Comparison of ENCODE assay signal across 27 cellular contexts in genomic region chr14:28121512-28122297, GRCh38.
"Had no signal": no experiment of that assay in that cellular context is flagged by ENCODE, and none has a peak within 500 bp of the region (broad histone marks: within the 10 kb centered on the region; RNA-seq: fewer than 3 reads in every experiment).

No MANE protein-coding gene starts in this region.

- H3K27me3 Mint-ChIP-seq: activated B cell treated with CpG ODN at 0.5 μM for 24 hours; activated CD4-positive, alpha-beta T cell treated with anti-CD3 and anti-CD28 coated beads for 36 hours; activated naive CD8-positive, alpha-beta T cell treated with anti-CD3 and anti-CD28 coated beads, Interleukin-2, amount 10 ng/mL, durations not matched to agents 7 days and 5 days; activated T-cell treated with anti-CD3 and anti-CD28 coated beads, Interleukin-2, amount 50 U/mL, for 24 hours; memory B cell had no signal

- H3K4me3 ChIP-seq: mucosa of descending colon, stomach, suprapubic skin, uterus had no signal

- DNase-seq: activated B cell treated with CpG ODN at 0.5 μM for 24 hours; activated CD4-positive, alpha-beta T cell treated with anti-CD3 and anti-CD28 coated beads for 36 hours; activated CD4-positive, alpha-beta T cell treated with anti-CD3 and anti-CD28 coated beads, Interleukin-2, amount 50 U/mL, for 4 hours; activated CD8-positive, alpha-beta memory T cell treated with anti-CD3 and anti-CD28 coated beads for 24 hours; activated CD8-positive, alpha-beta memory T cell treated with anti-CD3 and anti-CD28 coated beads, Interleukin-2, amount 50 U/mL, for 4 hours; activated naive CD4-positive, alpha-beta T cell treated with Interleukin-2 at 50 U/mL for 16 hours; activated naive CD8-positive, alpha-beta T cell treated with anti-CD3 and anti-CD28 coated beads, Interleukin-2, amount 10 ng/mL, durations not matched to agents 7 days and 5 days; activated T-cell treated with anti-CD3 and anti-CD28 coated beads, Interleukin-2, amount 50 U/mL, for 24 hours; amygdala; cortex of kidney; islet precursor cell; left cardiac atrium; mucosa of descending colon; nephron progenitor cell; occipital lobe; posterior cingulate gyrus; small intestine; stimulated activated CD4-positive, alpha-beta T cell treated with anti-CD3 and anti-CD28 coated beads, Interleukin-2, amount 100 ng/mL, for 24 hours; stomach; T1000; trophoblast cell; uterus had no signal

- H3K27me3 ChIP-seq: stomach, suprapubic skin, uterus had no signal

- H3K9me3 ChIP-seq: mucosa of descending colon, uterus had no signal

- H3K4me3 Mint-ChIP-seq: activated B cell treated with CpG ODN at 0.5 μM for 24 hours; activated CD4-positive, alpha-beta T cell treated with anti-CD3 and anti-CD28 coated beads for 36 hours; activated naive CD8-positive, alpha-beta T cell treated with anti-CD3 and anti-CD28 coated beads, Interleukin-2, amount 10 ng/mL, durations not matched to agents 7 days and 5 days; activated T-cell treated with anti-CD3 and anti-CD28 coated beads, Interleukin-2, amount 50 U/mL, for 24 hours; memory B cell; nephron progenitor cell; stimulated activated effector memory CD8-positive, alpha-beta T cell treated with anti-CD3 and anti-CD28 coated beads, Interleukin-12 subunit alpha, Interleukin-12 subunit beta, amount 100 ng/mL, for 72 hours; T-helper 1 cell treated with Interleukin-12 subunit alpha and Interleukin-12 subunit beta and Interleukin-4 antibody, amounts not matched to agents 30 μg/mL and 1 μg/mL, for 36 hours had no signal

- H3K4me1 ChIP-seq: stomach, suprapubic skin, uterus had no signal

- H3K4me1 Mint-ChIP-seq: activated B cell treated with CpG ODN at 0.5 μM for 24 hours; activated CD4-positive, alpha-beta T cell treated with anti-CD3 and anti-CD28 coated beads for 36 hours; activated naive CD8-positive, alpha-beta T cell treated with anti-CD3 and anti-CD28 coated beads, Interleukin-2, amount 10 ng/mL, durations not matched to agents 7 days and 5 days; memory B cell; nephron progenitor cell; stimulated activated effector memory CD8-positive, alpha-beta T cell treated with anti-CD3 and anti-CD28 coated beads, Interleukin-12 subunit alpha, Interleukin-12 subunit beta, amount 100 ng/mL, for 72 hours had no signal

- H3K27ac Mint-ChIP-seq: activated B cell treated with CpG ODN at 0.5 μM for 24 hours; activated CD4-positive, alpha-beta T cell treated with anti-CD3 and anti-CD28 coated beads for 36 hours; activated naive CD8-positive, alpha-beta T cell treated with anti-CD3 and anti-CD28 coated beads, Interleukin-2, amount 10 ng/mL, durations not matched to agents 7 days and 5 days; activated T-cell treated with anti-CD3 and anti-CD28 coated beads, Interleukin-2, amount 50 U/mL, for 24 hours; memory B cell; nephron progenitor cell; stimulated activated effector memory CD8-positive, alpha-beta T cell treated with anti-CD3 and anti-CD28 coated beads, Interleukin-12 subunit alpha, Interleukin-12 subunit beta, amount 100 ng/mL, for 72 hours; T-helper 1 cell treated with Interleukin-12 subunit alpha and Interleukin-12 subunit beta and Interleukin-4 antibody, amounts not matched to agents 30 μg/mL and 1 μg/mL, for 36 hours had no signal

- H3K36me3 ChIP-seq: stomach, suprapubic skin, uterus had no signal

- H3K36me3 Mint-ChIP-seq: activated naive CD8-positive, alpha-beta T cell treated with anti-CD3 and anti-CD28 coated beads, Interleukin-2, amount 10 ng/mL, durations not matched to agents 7 days and 5 days; memory B cell; stimulated activated effector memory CD8-positive, alpha-beta T cell treated with anti-CD3 and anti-CD28 coated beads, Interleukin-12 subunit alpha, Interleukin-12 subunit beta, amount 100 ng/mL, for 72 hours had no signal

- H3K27ac ChIP-seq: epithelial cell of prostate, stomach, suprapubic skin, uterus had no signal

- H3K9me3 Mint-ChIP-seq: nephron progenitor cell had no signal
